Comparison of ENCODE assay signal across 8 cellular contexts in genomic region chr2:196601430-196602306, GRCh38. TPM values are rescaled to one million over a fixed set of nuclear protein-coding genes. Genes with fewer than 3 reads are reported as not detected.
DNase-seq lines count a peak whose midpoint lies in the region; ATAC-seq, FAIRE-seq and TF ChIP-seq lines count a peak whose summit lies in the region.

No MANE protein-coding gene starts in this region.

- H3K4me3 ChIP-seq in fibroblast of the aortic adventitia (ENCODE audit: low read depth, low read length) (no peak overlapping the region), gastrocnemius medialis (no peak overlapping the region)

- H3K9me3 ChIP-seq in gastrocnemius medialis = no peaks in the 10 kb centered on the region

- no peaks in the 10 kb centered on the region for H3K36me3 ChIP-seq in gastrocnemius medialis

- ATAC-seq in gastrocnemius medialis (peak; percentile 75 to 90), HG03045 (IDR thresholded peaks at IDR 0.05; ENCODE audit: unreplicated experiment) (no peak)

- H3K27ac ChIP-seq in gastrocnemius medialis = peak overlapping the region in 1 of 4 donors; percentile 37

- no peaks in the 10 kb centered on the region for H3K4me1 ChIP-seq in gastrocnemius medialis

- TF ChIP-seq POLR2A in gastrocnemius medialis (IDR thresholded peaks at IDR 0.05) = no peak

- peak; percentile 21 for TF ChIP-seq CTCF in fibroblast of the aortic adventitia (IDR thresholded peaks at IDR 0.05; ENCODE audit: insufficient read depth, low read length)
- no peak for TF ChIP-seq CTCF in gastrocnemius medialis (IDR thresholded peaks at IDR 0.05 in 4 of 5, conservative IDR thresholded peaks at IDR 0.05 in 1 of 5)

- in situ Hi-C loops in gastrocnemius medialis (cut with MboI; ENCODE audit: low sequenced_read_pairs in 4 of 4) = no loop called here

- peak; percentile 28 for DNase-seq in GOT3 (lab: John Stamatoyannopoulos, UW)
- DNase-seq in RCC 7860 (ENCODE audit: low spot score) = peak; percentile 98
- DNase-seq in fibroblast of the aortic adventitia (ENCODE audit: low read depth) = peak; percentile 94
- peak in 1 of 2 donors; percentile 61 for DNase-seq in gastrocnemius medialis
- DNase-seq in C1 segment of cervical spinal cord (lab: John Stamatoyannopoulos, UW) = no peak
- DNase-seq in HuH-7 (ENCODE audit: low spot score) = no peak
- DNase-seq in DMS79 treated with DMSO at 0.1 percent for 48 hours (lab: John Stamatoyannopoulos, UW) = no peak

- no peaks in the 10 kb centered on the region for H3K27me3 ChIP-seq in gastrocnemius medialis

- FAIRE-seq in RCC 7860 (lab: Jason Lieb, UNC) = peak; percentile 93

- intact Hi-C loops in gastrocnemius medialis (cut with DNase I; ENCODE audit: low total_unique reads) = no loop called here

RNA-seq across cellular contexts. Expression of gene HECW2, which starts 8.3 kb away (rescaled TPM):
- total RNA-seq in fibroblast of the aortic adventitia (ENCODE audit: low replicate concordance) (4.0 and 69.9 TPM in 2 replicates), gastrocnemius medialis (1 to 10 TPM; 1.1 to 3.3 (median 1.7) TPM)

RNA-seq across cellular contexts. Expression of gene CCDC150, which starts 37.8 kb away (rescaled TPM):
- 4.0 and 19.7 TPM in 2 replicates for total RNA-seq in fibroblast of the aortic adventitia (ENCODE audit: low replicate concordance)
- under 1 TPM in 2 of 4 donors, not detected in 2; 0.31 to 0.83 TPM for total RNA-seq in gastrocnemius medialis

Comparison
In these comparisons a context has a peak if more than half of its experiments do, and no peak if none do; other contexts are left out.
1. DNase-seq: peak in GOT3 (single experiment), RCC 7860 (single experiment) and fibroblast of the aortic adventitia (single experiment); none in C1 segment of cervical spinal cord (0 of 14), HuH-7 (single experiment) and DMS79 treated with DMSO at 0.1 percent for 48 hours (single experiment).